Comparison of ENCODE assay signal across 1 cellular context in the genomic region with DNA sequence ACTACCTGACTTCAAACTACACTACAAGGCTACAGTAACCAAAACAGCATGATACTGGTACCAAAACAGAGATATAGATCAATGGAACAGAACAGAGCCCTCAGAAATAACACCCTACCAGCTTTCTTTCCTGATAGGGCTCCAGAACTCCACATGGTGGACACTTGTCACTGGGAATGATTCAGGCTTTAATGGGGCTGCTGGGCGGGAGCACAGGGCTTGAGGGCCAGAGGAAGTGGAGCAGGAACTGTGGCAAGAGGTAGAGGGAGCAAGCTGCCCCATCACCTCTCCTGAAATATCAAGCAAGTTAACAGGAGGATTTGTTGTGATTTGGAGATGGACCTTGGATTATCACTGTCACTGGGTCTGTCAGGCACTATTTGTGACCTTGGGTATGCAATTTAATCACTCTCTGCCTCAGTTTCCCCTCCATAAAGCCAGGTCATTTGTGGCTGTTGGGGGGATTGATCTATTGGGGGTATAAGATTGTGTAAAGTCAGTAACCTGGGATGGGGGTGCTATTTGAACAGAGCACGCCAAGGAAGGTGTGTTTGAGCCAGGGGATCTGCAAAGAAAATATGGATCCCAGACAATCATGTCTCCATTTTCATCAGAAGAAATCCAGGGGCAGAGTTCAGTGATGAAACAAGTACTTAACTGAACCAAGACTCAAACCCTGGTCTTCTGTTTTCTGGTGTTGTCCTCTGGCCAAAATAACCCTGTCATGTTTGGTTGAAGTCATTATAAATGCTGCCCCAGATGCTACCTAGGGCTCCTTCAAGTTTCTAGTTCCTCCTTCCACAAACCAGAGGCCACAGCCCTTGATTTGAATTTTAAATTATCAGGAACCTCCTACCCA.
TF ChIP-seq lines count a peak whose summit lies in the region.

No MANE protein-coding gene starts in this region.

TF ChIP-seq in GM12878, 131 proteins besides CTCF, POLR2A, EP300 and RAD21:
- no peak for TF ChIP-seq TCF7 (IDR thresholded peaks at IDR 0.05; ENCODE audit: borderline replicate concordance)
- no peak for TF ChIP-seq TCF12 (IDR thresholded peaks at IDR 0.05; ENCODE audit: low read depth, low read length)
- TF ChIP-seq, protein P1, sequence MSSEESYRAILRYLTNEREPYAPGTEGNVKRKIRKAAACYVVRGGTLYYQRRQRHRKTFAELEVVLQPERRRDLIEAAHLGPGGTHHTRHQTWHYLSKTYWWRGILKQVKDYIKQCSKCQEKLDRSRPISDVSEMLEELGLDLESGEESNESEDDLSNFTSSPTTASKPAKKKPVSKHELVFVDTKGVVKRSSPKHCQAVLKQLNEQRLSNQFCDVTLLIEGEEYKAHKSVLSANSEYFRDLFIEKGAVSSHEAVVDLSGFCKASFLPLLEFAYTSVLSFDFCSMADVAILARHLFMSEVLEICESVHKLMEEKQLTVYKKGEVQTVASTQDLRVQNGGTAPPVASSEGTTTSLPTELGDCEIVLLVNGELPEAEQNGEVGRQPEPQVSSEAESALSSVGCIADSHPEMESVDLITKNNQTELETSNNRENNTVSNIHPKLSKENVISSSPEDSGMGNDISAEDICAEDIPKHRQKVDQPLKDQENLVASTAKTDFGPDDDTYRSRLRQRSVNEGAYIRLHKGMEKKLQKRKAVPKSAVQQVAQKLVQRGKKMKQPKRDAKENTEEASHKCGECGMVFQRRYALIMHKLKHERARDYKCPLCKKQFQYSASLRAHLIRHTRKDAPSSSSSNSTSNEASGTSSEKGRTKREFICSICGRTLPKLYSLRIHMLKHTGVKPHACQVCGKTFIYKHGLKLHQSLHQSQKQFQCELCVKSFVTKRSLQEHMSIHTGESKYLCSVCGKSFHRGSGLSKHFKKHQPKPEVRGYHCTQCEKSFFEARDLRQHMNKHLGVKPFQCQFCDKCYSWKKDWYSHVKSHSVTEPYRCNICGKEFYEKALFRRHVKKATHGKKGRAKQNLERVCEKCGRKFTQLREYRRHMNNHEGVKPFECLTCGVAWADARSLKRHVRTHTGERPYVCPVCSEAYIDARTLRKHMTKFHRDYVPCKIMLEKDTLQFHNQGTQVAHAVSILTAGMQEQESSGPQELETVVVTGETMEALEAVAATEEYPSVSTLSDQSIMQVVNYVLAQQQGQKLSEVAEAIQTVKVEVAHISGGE (CRISPR knock-in tag; IDR thresholded peaks at IDR 0.05): no peak
- TF ChIP-seq, protein P2, sequence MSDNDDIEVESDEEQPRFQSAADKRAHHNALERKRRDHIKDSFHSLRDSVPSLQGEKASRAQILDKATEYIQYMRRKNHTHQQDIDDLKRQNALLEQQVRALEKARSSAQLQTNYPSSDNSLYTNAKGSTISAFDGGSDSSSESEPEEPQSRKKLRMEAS (IDR thresholded peaks at IDR 0.05; ENCODE audit: low read depth, low read length): no peak
- TF ChIP-seq, protein P3, sequence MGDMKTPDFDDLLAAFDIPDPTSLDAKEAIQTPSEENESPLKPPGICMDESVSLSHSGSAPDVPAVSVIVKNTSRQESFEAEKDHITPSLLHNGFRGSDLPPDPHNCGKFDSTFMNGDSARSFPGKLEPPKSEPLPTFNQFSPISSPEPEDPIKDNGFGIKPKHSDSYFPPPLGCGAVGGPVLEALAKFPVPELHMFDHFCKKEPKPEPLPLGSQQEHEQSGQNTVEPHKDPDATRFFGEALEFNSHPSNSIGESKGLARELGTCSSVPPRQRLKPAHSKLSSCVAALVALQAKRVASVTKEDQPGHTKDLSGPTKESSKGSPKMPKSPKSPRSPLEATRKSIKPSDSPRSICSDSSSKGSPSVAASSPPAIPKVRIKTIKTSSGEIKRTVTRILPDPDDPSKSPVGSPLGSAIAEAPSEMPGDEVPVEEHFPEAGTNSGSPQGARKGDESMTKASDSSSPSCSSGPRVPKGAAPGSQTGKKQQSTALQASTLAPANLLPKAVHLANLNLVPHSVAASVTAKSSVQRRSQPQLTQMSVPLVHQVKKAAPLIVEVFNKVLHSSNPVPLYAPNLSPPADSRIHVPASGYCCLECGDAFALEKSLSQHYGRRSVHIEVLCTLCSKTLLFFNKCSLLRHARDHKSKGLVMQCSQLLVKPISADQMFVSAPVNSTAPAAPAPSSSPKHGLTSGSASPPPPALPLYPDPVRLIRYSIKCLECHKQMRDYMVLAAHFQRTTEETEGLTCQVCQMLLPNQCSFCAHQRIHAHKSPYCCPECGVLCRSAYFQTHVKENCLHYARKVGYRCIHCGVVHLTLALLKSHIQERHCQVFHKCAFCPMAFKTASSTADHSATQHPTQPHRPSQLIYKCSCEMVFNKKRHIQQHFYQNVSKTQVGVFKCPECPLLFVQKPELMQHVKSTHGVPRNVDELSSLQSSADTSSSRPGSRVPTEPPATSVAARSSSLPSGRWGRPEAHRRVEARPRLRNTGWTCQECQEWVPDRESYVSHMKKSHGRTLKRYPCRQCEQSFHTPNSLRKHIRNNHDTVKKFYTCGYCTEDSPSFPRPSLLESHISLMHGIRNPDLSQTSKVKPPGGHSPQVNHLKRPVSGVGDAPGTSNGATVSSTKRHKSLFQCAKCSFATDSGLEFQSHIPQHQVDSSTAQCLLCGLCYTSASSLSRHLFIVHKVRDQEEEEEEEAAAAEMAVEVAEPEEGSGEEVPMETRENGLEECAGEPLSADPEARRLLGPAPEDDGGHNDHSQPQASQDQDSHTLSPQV (IDR thresholded peaks at IDR 0.05): no peak
- no peak for TF ChIP-seq KLF5 (IDR thresholded peaks at IDR 0.05; ENCODE audit: partially characterized antibody)
- TF ChIP-seq, protein P4, sequence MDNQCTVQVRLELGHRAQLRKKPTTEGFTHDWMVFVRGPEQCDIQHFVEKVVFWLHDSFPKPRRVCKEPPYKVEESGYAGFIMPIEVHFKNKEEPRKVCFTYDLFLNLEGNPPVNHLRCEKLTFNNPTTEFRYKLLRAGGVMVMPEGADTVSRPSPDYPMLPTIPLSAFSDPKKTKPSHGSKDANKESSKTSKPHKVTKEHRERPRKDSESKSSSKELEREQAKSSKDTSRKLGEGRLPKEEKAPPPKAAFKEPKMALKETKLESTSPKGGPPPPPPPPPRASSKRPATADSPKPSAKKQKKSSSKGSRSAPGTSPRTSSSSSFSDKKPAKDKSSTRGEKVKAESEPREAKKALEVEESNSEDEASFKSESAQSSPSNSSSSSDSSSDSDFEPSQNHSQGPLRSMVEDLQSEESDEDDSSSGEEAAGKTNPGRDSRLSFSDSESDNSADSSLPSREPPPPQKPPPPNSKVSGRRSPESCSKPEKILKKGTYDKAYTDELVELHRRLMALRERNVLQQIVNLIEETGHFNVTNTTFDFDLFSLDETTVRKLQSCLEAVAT (IDR thresholded peaks at IDR 0.05): no peak
- TF ChIP-seq SMARCA5 (IDR thresholded peaks at IDR 0.05): no peak
- no peak for TF ChIP-seq SREBF2 (IDR thresholded peaks at IDR 0.05; ENCODE audit: low read length)
- TF ChIP-seq, protein P5, sequence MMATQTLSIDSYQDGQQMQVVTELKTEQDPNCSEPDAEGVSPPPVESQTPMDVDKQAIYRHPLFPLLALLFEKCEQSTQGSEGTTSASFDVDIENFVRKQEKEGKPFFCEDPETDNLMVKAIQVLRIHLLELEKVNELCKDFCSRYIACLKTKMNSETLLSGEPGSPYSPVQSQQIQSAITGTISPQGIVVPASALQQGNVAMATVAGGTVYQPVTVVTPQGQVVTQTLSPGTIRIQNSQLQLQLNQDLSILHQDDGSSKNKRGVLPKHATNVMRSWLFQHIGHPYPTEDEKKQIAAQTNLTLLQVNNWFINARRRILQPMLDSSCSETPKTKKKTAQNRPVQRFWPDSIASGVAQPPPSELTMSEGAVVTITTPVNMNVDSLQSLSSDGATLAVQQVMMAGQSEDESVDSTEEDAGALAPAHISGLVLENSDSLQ (IDR thresholded peaks at IDR 0.05): no peak
- TF ChIP-seq MTA3 (IDR thresholded peaks at IDR 0.05; ENCODE audit: borderline replicate concordance, low read length): no peak
